21 cellular contexts compared by ENCODE assay signal in the genomic region with DNA sequence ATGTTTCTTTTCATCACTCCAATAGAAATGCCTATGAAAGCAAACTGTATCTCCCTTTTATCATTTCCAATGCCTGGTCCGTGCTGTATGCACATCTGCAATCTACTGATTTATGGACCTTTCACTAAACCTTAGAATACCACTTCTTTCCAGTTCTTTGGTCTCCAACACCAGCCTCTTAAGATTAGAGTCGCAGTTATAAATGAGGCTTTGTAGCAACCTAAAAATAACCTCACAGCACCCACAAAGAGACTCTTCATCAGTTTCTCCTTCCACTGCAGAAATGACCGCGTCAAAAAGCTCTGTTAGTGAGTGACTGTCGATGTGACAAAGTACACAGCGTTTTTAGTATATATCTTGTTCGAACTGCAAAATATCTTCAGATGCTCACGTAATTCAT.
"Had no signal": no experiment of that assay in that cellular context is flagged by ENCODE, and none has a peak within 500 bp of the region (broad histone marks: within the 10 kb centered on the region; RNA-seq: fewer than 3 reads in every experiment).

No MANE protein-coding gene starts in this region.

- H3K27ac ChIP-seq: PC-9 had no signal

- H3K4me2 ChIP-seq: PC-9 had no signal

- H2AFZ ChIP-seq: PC-9 had no signal

- H3K4me3 ChIP-seq: K562, PC-9 had no signal

- DNase-seq: activated B cell treated with CpG ODN at 0.5 μM for 24 hours; activated CD4-positive, alpha-beta T cell treated with anti-CD3 and anti-CD28 coated beads for 1 hour; activated CD4-positive, alpha-beta T cell treated with anti-CD3 and anti-CD28 coated beads, Interleukin-2, amount 10 ng/mL, durations not matched to agents 24 days and 14 days; activated CD4-positive, alpha-beta T cell treated with anti-CD3 and anti-CD28 coated beads, Interleukin-2, amount 50 U/mL, for 48 hours; activated CD8-positive, alpha-beta memory T cell treated with anti-CD3 and anti-CD28 coated beads, Interleukin-2, amount 10 ng/mL, durations not matched to agents 7 days and 5 days; activated effector memory CD4-positive, alpha-beta T cell treated with anti-CD3 and anti-CD28 coated beads, Interleukin-2, amount 50 U/mL, for 16 hours; activated naive CD4-positive, alpha-beta T cell treated with anti-CD3 and anti-CD28 coated beads for 36 hours; activated T-cell treated with anti-CD3 and anti-CD28 coated beads, Interleukin-2, amount 50 U/mL, for 4 hours; Karpas-422; MM.1S; NCI-H1105; NCI-H1436; NCI-H1694 treated with DMSO at 0.1 percent for 48 hours; NCI-H2081; NCI-H510A treated with DMSO at 0.1 percent for 48 hours; NCI-H69; PC-9; SHP77 treated with DMSO at 0.1 percent for 48 hours; T-helper 17 cell; T-helper 9 cell had no signal
